1 cellular context compared by ENCODE assay signal in the genomic region with DNA sequence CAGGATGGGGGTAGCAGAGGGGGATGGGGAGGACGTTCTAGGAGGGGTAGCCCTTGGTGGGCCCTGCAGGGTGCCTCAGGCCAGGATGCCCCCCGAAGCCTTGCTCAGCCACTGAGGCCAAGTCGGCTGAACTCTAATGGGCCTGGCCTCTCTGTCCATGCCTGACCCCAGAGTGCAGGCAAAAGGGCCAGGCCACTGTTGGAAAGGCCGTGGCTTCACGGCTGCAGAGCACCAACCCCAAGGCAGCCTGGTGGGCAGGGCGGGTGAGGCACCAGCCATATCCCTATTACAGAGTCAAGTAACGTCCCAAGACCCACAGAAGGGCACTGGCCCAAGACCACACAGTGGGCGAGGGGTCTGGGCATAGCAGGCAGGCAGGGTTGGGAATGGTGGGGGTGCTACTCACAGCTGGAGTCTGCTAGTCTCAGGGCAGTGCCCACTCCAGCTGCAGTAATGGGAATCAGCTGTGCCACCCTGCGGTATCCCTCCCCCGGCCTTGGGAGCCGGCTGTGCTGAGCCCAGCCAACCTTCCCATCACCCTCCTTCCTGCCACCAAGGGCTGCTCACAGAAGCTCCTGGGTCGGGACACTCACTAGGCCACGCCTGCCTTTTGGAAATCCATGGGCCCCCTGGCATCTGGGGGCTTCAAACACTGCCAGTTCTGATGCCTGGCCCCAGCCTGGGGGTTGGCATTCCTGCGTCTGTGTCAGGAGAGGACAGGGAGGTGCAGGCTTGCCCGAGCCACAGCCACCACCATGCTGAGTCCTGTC.
TF ChIP-seq lines count a peak whose summit lies in the region.

No MANE protein-coding gene starts in this region.

TF ChIP-seq in A549, 52 proteins besides CTCF, POLR2A, EP300 and RAD21:
- no peak for TF ChIP-seq CHD4 (IDR thresholded peaks at IDR 0.05; ENCODE audit: borderline replicate concordance)
- TF ChIP-seq CHD2 (IDR thresholded peaks at IDR 0.05; ENCODE audit: low read length, partially characterized antibody) = no peak
- no peak for TF ChIP-seq ESRRA (IDR thresholded peaks at IDR 0.05; ENCODE audit: borderline replicate concordance, low read length)
- TF ChIP-seq, protein P1, sequence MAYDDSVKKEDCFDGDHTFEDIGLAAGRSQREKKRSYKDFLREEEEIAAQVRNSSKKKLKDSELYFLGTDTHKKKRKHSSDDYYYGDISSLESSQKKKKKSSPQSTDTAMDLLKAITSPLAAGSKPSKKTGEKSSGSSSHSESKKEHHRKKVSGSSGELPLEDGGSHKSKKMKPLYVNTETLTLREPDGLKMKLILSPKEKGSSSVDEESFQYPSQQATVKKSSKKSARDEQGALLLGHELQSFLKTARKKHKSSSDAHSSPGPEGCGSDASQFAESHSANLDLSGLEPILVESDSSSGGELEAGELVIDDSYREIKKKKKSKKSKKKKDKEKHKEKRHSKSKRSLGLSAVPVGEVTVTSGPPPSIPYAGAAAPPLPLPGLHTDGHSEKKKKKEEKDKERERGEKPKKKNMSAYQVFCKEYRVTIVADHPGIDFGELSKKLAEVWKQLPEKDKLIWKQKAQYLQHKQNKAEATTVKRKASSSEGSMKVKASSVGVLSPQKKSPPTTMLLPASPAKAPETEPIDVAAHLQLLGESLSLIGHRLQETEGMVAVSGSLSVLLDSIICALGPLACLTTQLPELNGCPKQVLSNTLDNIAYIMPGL (CRISPR knock-in tag; IDR thresholded peaks at IDR 0.05; ENCODE audit: borderline replicate concordance) = no peak
- TF ChIP-seq KDM5A (IDR thresholded peaks at IDR 0.05) = no peak
